29 cellular contexts compared by ENCODE assay signal in genomic region chr1:70907563-70908310, GRCh38.
"Had no signal": no experiment of that assay in that cellular context is flagged by ENCODE, and none has a peak within 500 bp of the region (broad histone marks: within the 10 kb centered on the region; RNA-seq: fewer than 3 reads in every experiment).

No MANE protein-coding gene starts in this region.

- H3K4me3 Mint-ChIP-seq: dendritic cell treated with granulocyte-macrophage colony-stimulating factor and Interleukin-4, amounts not matched to agents 40 ng/mL and 50 ng/mL, for 4 days; endodermal cell; mesothelial cell of epicardium; naive B cell; nephron progenitor cell; type B pancreatic cell had no signal

- H3K4me2 ChIP-seq: smooth muscle cell had no signal

- H3K27me3 ChIP-seq: colonic mucosa, gastrocnemius medialis, pancreas, testis, tibial artery had no signal

- H3K36me3 ChIP-seq: colonic mucosa, gastrocnemius medialis, pancreas, tibial artery had no signal

- H3K27ac Mint-ChIP-seq: dendritic cell treated with granulocyte-macrophage colony-stimulating factor and Interleukin-4, amounts not matched to agents 40 ng/mL and 50 ng/mL, for 4 days; endodermal cell; mesothelial cell of epicardium; naive B cell; nephron progenitor cell; type B pancreatic cell had no signal

- H3K9me3 Mint-ChIP-seq: endodermal cell, nephron progenitor cell, type B pancreatic cell had no signal

- H3K36me3 Mint-ChIP-seq: mesothelial cell of epicardium, naive B cell, type B pancreatic cell had no signal

- H3K27ac ChIP-seq: colonic mucosa, epithelial cell of prostate, gastrocnemius medialis, pancreas, testis, tibial artery had no signal

- DNase-seq: colonic mucosa; effector CD8-positive, alpha-beta T cell; endodermal cell; foreskin fibroblast; gastrocnemius medialis; head of caudate nucleus; kidney; mesenchymal stem cell; mucosa of descending colon; naive B cell; nephron progenitor cell; nucleus accumbens; pancreas; stimulated activated CD4-positive, alpha-beta T cell treated with anti-CD3 and anti-CD28 coated beads, Interleukin-12 subunit alpha, Interleukin-12 subunit beta, amount 100 ng/mL, for 4 hours; stimulated activated CD4-positive, alpha-beta T cell treated with anti-CD3 and anti-CD28 coated beads, Interleukin-1b, Interleukin-23, amount 100 ng/mL, for 48 hours; stimulated activated CD4-positive, alpha-beta T cell treated with anti-CD3 and anti-CD28 coated beads, Interleukin-4, amount 100 ng/mL, for 1 hour; stimulated activated CD8-positive, alpha-beta memory T cell treated with anti-CD3 and anti-CD28 coated beads, Interleukin-4, amount 100 ng/mL, for 48 hours; stimulated activated naive CD4-positive, alpha-beta T cell; substantia nigra; testis; tibial artery had no signal

- H3K4me1 Mint-ChIP-seq: endodermal cell, mesothelial cell of epicardium, naive B cell, nephron progenitor cell had no signal

- H3K4me3 ChIP-seq: colonic mucosa, gastrocnemius medialis, mucosa of descending colon, pancreas, smooth muscle cell, testis, tibial artery had no signal

- ATAC-seq: esophagus mucosa, gastrocnemius medialis, left lobe of liver, mucosa of descending colon, sciatic nerve had no signal

- H3K4me1 ChIP-seq: colonic mucosa, gastrocnemius medialis, pancreas, testis, tibial artery had no signal

- H3K27me3 Mint-ChIP-seq: dendritic cell treated with granulocyte-macrophage colony-stimulating factor and Interleukin-4, amounts not matched to agents 40 ng/mL and 50 ng/mL, for 4 days; naive B cell; type B pancreatic cell had no signal

- H3K9me3 ChIP-seq: colonic mucosa, gastrocnemius medialis, mucosa of descending colon, pancreas, testis, tibial artery had no signal
